In the genomic region with DNA sequence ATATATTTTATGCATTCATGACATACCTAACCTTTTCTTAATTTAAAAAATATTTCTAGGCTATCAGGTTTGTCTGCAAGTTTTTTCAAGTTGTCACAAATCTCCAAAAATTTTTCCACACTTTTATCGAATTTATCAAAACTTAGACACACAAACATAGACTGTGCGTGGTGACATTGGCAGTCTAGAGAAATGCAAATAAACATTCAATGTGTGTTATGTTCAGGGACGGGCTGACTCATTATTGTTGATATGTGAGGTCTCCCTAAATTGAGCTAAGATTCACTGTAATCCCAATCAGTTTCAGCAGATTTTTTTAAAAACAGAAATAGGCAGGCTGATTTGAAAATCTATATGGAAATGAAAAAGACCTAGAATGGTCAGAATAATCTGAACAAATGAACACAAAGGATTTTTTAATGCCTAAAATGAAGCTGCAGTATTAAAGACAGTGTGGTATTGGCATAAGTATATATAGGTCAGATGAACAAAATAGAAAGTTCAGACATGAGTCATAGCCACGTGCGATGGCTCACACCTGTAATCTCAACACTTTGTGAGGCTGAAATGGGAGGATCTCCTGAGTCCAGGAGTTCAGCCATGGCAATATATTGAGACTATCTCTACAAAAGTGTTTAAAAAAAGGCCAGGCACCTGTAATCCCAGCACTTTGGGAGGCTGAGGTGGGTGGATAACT, we compare ENCODE assay signal across 8 cellular contexts. TPM values are rescaled to one million over a fixed set of nuclear protein-coding genes. Genes with fewer than 3 reads are reported as not detected.
DNase-seq lines count a peak whose midpoint lies in the region; ATAC-seq and TF ChIP-seq lines count a peak whose summit lies in the region.

No MANE protein-coding gene starts in this region.

- no peak for TF ChIP-seq POLR2A in GM18505 (IDR thresholded peaks at IDR 0.05; ENCODE audit: borderline replicate concordance, extremely low read depth, insufficient read depth, insufficient read length)

- no peak overlapping the region for H3K4me3 ChIP-seq in CD4-positive, alpha-beta memory T cell (ENCODE audit: low read length in 2 of 2)
- H3K4me3 ChIP-seq in naive thymus-derived CD4-positive, alpha-beta T cell (ENCODE audit: low read length) = no peak overlapping the region

- ATAC-seq in GM18505 (IDR thresholded peaks at IDR 0.05; ENCODE audit: unreplicated experiment) = peak; percentile 81
- ATAC-seq in GM21528 (IDR thresholded peaks at IDR 0.05; ENCODE audit: low FRiP score, unreplicated experiment) = peak; percentile 88
- ATAC-seq in HG03520 (IDR thresholded peaks at IDR 0.05; ENCODE audit: unreplicated experiment) = peak; percentile 89
- ATAC-seq in naive thymus-derived CD4-positive, alpha-beta T cell = no peak

- no peaks in the 10 kb centered on the region for H3K9me3 Mint-ChIP-seq in CD4-positive, alpha-beta memory T cell
- no peaks in the 10 kb centered on the region for H3K9me3 Mint-ChIP-seq in naive thymus-derived CD4-positive, alpha-beta T cell

- CTCF ChIA-PET in CD4-positive, alpha-beta memory T cell (lab: Charles Lee; ENCODE audit: partially characterized antibody) = no interaction called here
- CTCF ChIA-PET in naive thymus-derived CD4-positive, alpha-beta T cell (lab: Charles Lee) = no interaction called here

- no peak overlapping the region for H3K4me3 Mint-ChIP-seq in CD4-positive, alpha-beta memory T cell
- no peak overlapping the region for H3K4me3 Mint-ChIP-seq in naive thymus-derived CD4-positive, alpha-beta T cell

- DNase-seq in iris pigment epithelial cell (ENCODE audit: low read depth) (peak; percentile 23), anterior cingulate cortex (lab: John Stamatoyannopoulos, UW) (no peak), DMS153 treated with DMSO at 0.1 percent for 48 hours (lab: John Stamatoyannopoulos, UW; ENCODE audit: unreplicated experiment) (no peak)
- DNase-seq in CD4-positive, alpha-beta memory T cell = no peak
- no peak for DNase-seq in naive thymus-derived CD4-positive, alpha-beta T cell

- H3K27me3 Mint-ChIP-seq in CD4-positive, alpha-beta memory T cell = no peaks in the 10 kb centered on the region
- H3K27me3 Mint-ChIP-seq in naive thymus-derived CD4-positive, alpha-beta T cell = no peaks in the 10 kb centered on the region

- no peaks in the 10 kb centered on the region for H3K9me3 ChIP-seq in CD4-positive, alpha-beta memory T cell (ENCODE audit: control insufficient read depth in 1 of 2, low read length in 2 of 2)
- H3K9me3 ChIP-seq in naive thymus-derived CD4-positive, alpha-beta T cell (ENCODE audit: control insufficient read depth in 2 of 3, low read length in 3 of 3) = no peaks in the 10 kb centered on the region

- H3K27ac ChIP-seq in CD4-positive, alpha-beta memory T cell (ENCODE audit: low read depth, low read length) = no peak overlapping the region
- H3K27ac ChIP-seq in naive thymus-derived CD4-positive, alpha-beta T cell (ENCODE audit: low read depth, low read length) = no peak overlapping the region

- intact Hi-C loops in CD4-positive, alpha-beta memory T cell (cut with micrococcal nuclease) = no loop called here
- intact Hi-C loops in naive thymus-derived CD4-positive, alpha-beta T cell (cut with micrococcal nuclease) = no loop called here

- H3K27me3 ChIP-seq in CD4-positive, alpha-beta memory T cell (ENCODE audit: insufficient read depth, low read length) = no peaks in the 10 kb centered on the region
- no peaks in the 10 kb centered on the region for H3K27me3 ChIP-seq in naive thymus-derived CD4-positive, alpha-beta T cell (ENCODE audit: control insufficient read depth in 2 of 2, insufficient read depth in 2 of 2, low read length in 2 of 2)

- peak overlapping the region in 2 of 7 donors; percentile 22 to 25 for H3K27ac Mint-ChIP-seq in CD4-positive, alpha-beta memory T cell
- H3K27ac Mint-ChIP-seq in naive thymus-derived CD4-positive, alpha-beta T cell = no peak overlapping the region

- H3K36me3 ChIP-seq in CD4-positive, alpha-beta memory T cell (ENCODE audit: insufficient read depth, low read length) = no peaks in the 10 kb centered on the region
- H3K36me3 ChIP-seq in naive thymus-derived CD4-positive, alpha-beta T cell (ENCODE audit: control insufficient read depth in 2 of 3, insufficient read depth in 3 of 3, low read length in 3 of 3) = no peaks in the 10 kb centered on the region

- peaks cover 4% of the 10 kb centered on the region for H3K4me1 ChIP-seq in CD4-positive, alpha-beta memory T cell (ENCODE audit: insufficient read depth, low read length)
- no peaks in the 10 kb centered on the region for H3K4me1 ChIP-seq in naive thymus-derived CD4-positive, alpha-beta T cell (ENCODE audit: control insufficient read depth in 2 of 2, insufficient read depth in 2 of 2, low read length in 2 of 2)

- POLR2A ChIA-PET in CD4-positive, alpha-beta memory T cell (lab: Charles Lee; ENCODE audit: partially characterized antibody) = no interaction called here
- POLR2A ChIA-PET in naive thymus-derived CD4-positive, alpha-beta T cell (lab: Charles Lee) = no interaction called here

- peaks cover 3 to 17% (median 8%) of the 10 kb centered on the region in 4 donors for H3K4me1 Mint-ChIP-seq in CD4-positive, alpha-beta memory T cell
- H3K4me1 Mint-ChIP-seq in naive thymus-derived CD4-positive, alpha-beta T cell = peaks cover 0 to 15% (median 5%) of the 10 kb centered on the region in 7 donors

- H3K36me3 Mint-ChIP-seq in CD4-positive, alpha-beta memory T cell = no peaks in the 10 kb centered on the region
- no peaks in the 10 kb centered on the region for H3K36me3 Mint-ChIP-seq in naive thymus-derived CD4-positive, alpha-beta T cell

RNA-seq across cellular contexts. Expression of gene BLTP3A, which starts 19.2 kb away (rescaled TPM):
- 10 to 100 TPM; 11.5 to 12.0 TPM for total RNA-seq in CD4-positive, alpha-beta memory T cell
- 1 to 10 TPM in 1 of 2 donors, under 1 TPM in 1; 0.11 to 1.0 TPM for polyA plus RNA-seq in CD4-positive, alpha-beta memory T cell
- total RNA-seq in naive thymus-derived CD4-positive, alpha-beta T cell = 10 to 100 TPM; 10.7 to 12.9 (median 11.9) TPM
- polyA plus RNA-seq in naive thymus-derived CD4-positive, alpha-beta T cell = 1 to 10 TPM in 1 of 2 donors, under 1 TPM in 1; 0.72 to 1.2 TPM

RNA-seq across cellular contexts. Expression of gene SNRPC, which starts 53.8 kb away (rescaled TPM):
- 10 to 100 TPM; 39.4 to 49.9 TPM for total RNA-seq in CD4-positive, alpha-beta memory T cell
- 100 to 1,000 TPM; 252 to 312 TPM for polyA plus RNA-seq in CD4-positive, alpha-beta memory T cell
- total RNA-seq in naive thymus-derived CD4-positive, alpha-beta T cell = 100 to 1,000 TPM in 1 of 5 experiments, 10 to 100 TPM in 4; 38.3 to 120 (median 44.4) TPM
- 100 to 1,000 TPM; 311 to 358 TPM for polyA plus RNA-seq in naive thymus-derived CD4-positive, alpha-beta T cell
